ENCODE assay signal across 25 cellular contexts in the genomic region with DNA sequence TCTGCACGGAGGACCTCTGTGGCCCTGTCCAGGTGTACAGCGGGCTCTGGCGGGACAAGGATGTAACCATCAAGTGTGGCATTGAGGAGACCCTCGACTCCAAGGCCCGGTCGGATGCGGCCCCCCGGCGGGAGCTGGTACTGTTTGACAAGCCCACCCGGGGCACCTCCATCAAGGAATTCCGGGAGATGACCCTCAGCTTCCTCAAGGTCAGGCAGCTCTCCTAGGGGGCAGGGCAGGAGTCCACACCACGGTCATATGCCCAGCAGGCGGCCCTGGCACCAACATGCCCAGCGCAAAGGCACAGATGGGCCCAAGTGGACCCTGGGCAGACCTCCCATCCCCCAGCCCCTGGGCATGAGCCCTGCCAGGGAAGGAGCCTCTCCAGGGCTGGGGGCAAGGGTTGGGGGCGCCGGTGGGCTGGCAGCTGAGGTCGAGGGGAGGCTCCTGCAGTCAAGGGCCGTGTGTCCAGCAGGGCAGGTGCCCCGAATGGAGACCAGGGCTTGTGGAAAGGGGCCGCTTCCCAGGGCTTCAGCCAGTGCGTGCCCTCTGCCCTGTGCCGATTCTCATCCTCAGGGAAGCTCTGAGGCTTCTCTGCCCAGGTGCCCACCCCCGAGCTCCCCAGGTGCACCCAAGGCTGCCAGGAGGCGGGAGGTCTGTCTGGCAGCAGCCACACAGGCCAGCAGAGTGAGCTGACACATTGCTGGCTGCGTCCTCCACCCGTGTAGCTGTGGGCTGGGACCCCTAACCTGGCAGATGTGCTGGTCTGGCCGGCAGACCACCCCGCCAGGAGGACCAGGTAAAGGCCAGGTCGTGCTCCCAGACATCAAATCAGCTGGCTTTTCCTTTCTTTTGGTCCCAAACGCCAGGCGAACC. TPM values are rescaled to one million over a fixed set of nuclear protein-coding genes. Genes with fewer than 3 reads are reported as not detected.
DNase-seq lines count a peak whose midpoint lies in the region; ATAC-seq, FAIRE-seq and TF ChIP-seq lines count a peak whose summit lies in the region.
"Had no signal": no experiment of that assay in that cellular context is flagged by ENCODE, and none has a peak within 500 bp of the region (broad histone marks: within the 10 kb centered on the region; RNA-seq: fewer than 3 reads in every experiment).

No MANE protein-coding gene starts in this region.

- no peak for TF ChIP-seq EP300 in A549 (IDR thresholded peaks at IDR 0.05)
- TF ChIP-seq EP300 in transverse colon (IDR thresholded peaks at IDR 0.05; ENCODE audit: low read depth) = no peak

- DNase-seq in A549 (ENCODE audit: low read depth in 1 of 2, low spot score in 1 of 2) = no peak
- DNase-seq in RWPE2 (ENCODE audit: low spot score) = no peak
- no peak for DNase-seq in left ventricle myocardium superior
- DNase-seq in transverse colon = no peak
- no peak for DNase-seq in activated gamma-delta T cell (lab: John Stamatoyannopoulos, UW)
- DNase-seq in A172 (ENCODE audit: low spot score) = no peak
- DNase-seq: activated effector memory CD4-positive, alpha-beta T cell treated with Interleukin-2 at 50 U/mL for 16 hours; cerebellar nuclear complex; kidney; NCI-H1930; NCI-H446; posterior cingulate gyrus; stimulated activated CD4-positive, alpha-beta T cell treated with anti-CD3 and anti-CD28 coated beads, Interleukin-4, amount 100 ng/mL, for 24 hours; T-helper 9 cell had no signal

- no peak overlapping the region for H3K4me2 ChIP-seq in A549

- no peak for FAIRE-seq in A549 (lab: Jason Lieb, UNC)
- FAIRE-seq: endometrium, G401.6, kidney had no signal

- peaks cover 75% of the 10 kb centered on the region for H3K4me1 ChIP-seq in A549
- H3K4me1 ChIP-seq in RWPE2 (ENCODE audit: insufficient read depth, poor library complexity, severe bottlenecking) = peaks cover 24% of the 10 kb centered on the region
- peaks cover 17 to 42% (median 33%) of the 10 kb centered on the region in 4 donors for H3K4me1 ChIP-seq in transverse colon

- TF ChIP-seq CTCF in A549 (IDR thresholded peaks at IDR 0.05) (no peak), RWPE2 (IDR thresholded peaks at IDR 0.05; ENCODE audit: poor library complexity, severe bottlenecking) (no peak), transverse colon (IDR thresholded peaks at IDR 0.05) (no peak)

- peaks cover 45% of the 10 kb centered on the region for H3K36me3 ChIP-seq in RWPE2 (ENCODE audit: low read depth)
- peaks cover 0 to 22% (median 9%) of the 10 kb centered on the region in 4 donors for H3K36me3 ChIP-seq in transverse colon

- 81% methylated on average over 28 of the region's 31 CpGs for WGBS in A549 (ENCODE audit: missing lambda C conversion rate)
- 76% methylated on average over 27 of the region's 31 CpGs; no CpG with 5 or more reads in 1 of the 2 donors for WGBS in transverse colon (ENCODE audit: low coverage in 1 of 2), 2 donors

- in situ Hi-C loops in transverse colon (cut with MboI; ENCODE audit: low pct_ligation_motif_present in 1 of 4, low pct_unique_long_range_greater_than_20kb in 1 of 4, low sequenced_read_pairs in 3 of 4) = no loop called here

- ATAC-seq in A549 = peak in 1 of 2 experiments; percentile 7; a peak in 3 of 6 replicates
- ATAC-seq in RWPE2 (ENCODE audit: low read depth) = no peak; the same call in 2 of the 3 replicates
- peak; percentile 4 for ATAC-seq in left ventricle myocardium superior
- ATAC-seq in HG02852 (IDR thresholded peaks at IDR 0.05; ENCODE audit: unreplicated experiment) = no peak

- no peak overlapping the region for H3K4me3 ChIP-seq in A549
- H3K4me3 ChIP-seq in RWPE2 (ENCODE audit: severe bottlenecking) = no peak overlapping the region
- H3K4me3 ChIP-seq in transverse colon = no peak overlapping the region
- H3K4me3 ChIP-seq: SJSA1, skin epidermis, suprapubic skin had no signal

- H3K9me3 ChIP-seq in A549 = no peaks in the 10 kb centered on the region
- no peaks in the 10 kb centered on the region for H3K9me3 ChIP-seq in RWPE2 (ENCODE audit: severe bottlenecking)
- H3K9me3 ChIP-seq in transverse colon = no peaks in the 10 kb centered on the region
- H3K9me3 ChIP-seq: SJSA1, suprapubic skin had no signal

- CTCF ChIA-PET in A549 (lab: Yijun Ruan, JAX) = interaction anchor here (1.0 to 1.9 kb wide), 9 partner anchors 13 to 359 kb away, joined by 3 to 6 read pairs (median 4); a partner anchor contains a TSS

- intact Hi-C loops in left ventricle myocardium superior (cut with micrococcal nuclease) = no loop called here
- intact Hi-C loops in transverse colon (cut with DNase I; ENCODE audit: low total_unique reads) = loop anchor here (1.0 kb wide), 1 partner anchor 47 kb away; no protein-coding TSS in a partner anchor

- no peak overlapping the region for H3K27ac ChIP-seq in A549
- H3K27ac ChIP-seq in RWPE2 (ENCODE audit: poor library complexity, severe bottlenecking) = peak overlapping the region; percentile 33
- no peak overlapping the region for H3K27ac ChIP-seq in transverse colon
- H3K27ac ChIP-seq: SJSA1, suprapubic skin had no signal

- TF ChIP-seq POLR2A in A549 (IDR thresholded peaks at IDR 0.05; ENCODE audit: low read length) (no peak), GM15510 (IDR thresholded peaks at IDR 0.05; ENCODE audit: borderline replicate concordance, extremely low read depth, insufficient read length) (peak; percentile 6), transverse colon (IDR thresholded peaks at IDR 0.05) (no peak)

- TF ChIP-seq RAD21 in A549 (conservative IDR thresholded peaks at IDR 0.05 in 1 of 2, IDR thresholded peaks at IDR 0.05 in 1 of 2) = no peak

- POLR2A ChIA-PET in A549 (lab: Yijun Ruan, JAX) = interaction anchor here (1.2 kb wide), 1 partner anchor 9 kb away, joined by 4 read pairs; no protein-coding TSS in a partner anchor

- H3K27me3 ChIP-seq in RWPE2 (ENCODE audit: insufficient read depth, poor library complexity, severe bottlenecking) = no peaks in the 10 kb centered on the region
- peaks cover 12% of the 10 kb centered on the region for H3K27me3 ChIP-seq in transverse colon
- H3K27me3 ChIP-seq: SJSA1, suprapubic skin had no signal

TF ChIP-seq in A549, 52 proteins besides CTCF, POLR2A, EP300 and RAD21:
- TF ChIP-seq, protein P1, sequence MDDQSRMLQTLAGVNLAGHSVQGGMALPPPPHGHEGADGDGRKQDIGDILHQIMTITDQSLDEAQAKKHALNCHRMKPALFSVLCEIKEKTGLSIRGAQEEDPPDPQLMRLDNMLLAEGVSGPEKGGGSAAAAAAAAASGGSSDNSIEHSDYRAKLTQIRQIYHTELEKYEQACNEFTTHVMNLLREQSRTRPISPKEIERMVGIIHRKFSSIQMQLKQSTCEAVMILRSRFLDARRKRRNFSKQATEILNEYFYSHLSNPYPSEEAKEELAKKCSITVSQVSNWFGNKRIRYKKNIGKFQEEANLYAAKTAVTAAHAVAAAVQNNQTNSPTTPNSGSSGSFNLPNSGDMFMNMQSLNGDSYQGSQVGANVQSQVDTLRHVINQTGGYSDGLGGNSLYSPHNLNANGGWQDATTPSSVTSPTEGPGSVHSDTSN (IDR thresholded peaks at IDR 0.05) = peak; percentile 37; the same call in 1 of the 2 replicates
- no peak for TF ChIP-seq FOSL2 (IDR thresholded peaks at IDR 0.05)
- no peak for TF ChIP-seq FOSL2 (CRISPR knock-in tag; IDR thresholded peaks at IDR 0.05)

RNA-seq across cellular contexts. Expression of a gene that starts 10.0 kb away (rescaled TPM):
- polyA plus RNA-seq in A549 (2011; rRNA removed) (6.7 and 8.8 TPM in 2 replicates), A549 (2017; fragmentation: RNase III; extraction: RNeasy Plus Mini Kit Qiagen cat#74134 plus additional on column Dnase treatment) (6.0 to 8.2 TPM (median 6.7 TPM) in 3 replicates)
- 15.7 and 24.3 TPM in 2 replicates for polyA plus RNA-seq in A549 (2012; cell fraction: cytosol; rRNA removed)
- polyA plus RNA-seq in A549 (2012; cell fraction: nucleus; rRNA removed) = 36.4 and 49.4 TPM in 2 replicates
- 4.8 and 7.3 TPM in 2 replicates for polyA minus RNA-seq in A549 (2011; rRNA and poly(A)+ RNA removed)
- total RNA-seq in left ventricle myocardium superior (22.3 TPM), transverse colon (10 to 100 TPM in 1 of 4 donors, 1 to 10 TPM in 3; 3.5 to 12.3 (median 3.9) TPM)
- 16.0 and 16.7 TPM in 2 replicates for total RNA-seq in A172 (2014; rRNA removed; shearing (Covaris generic))
- total RNA-seq: natural killer cell treated with Interleukin-12 subunit alpha and Interleukin-12 subunit beta and Interleukin-15 and Interleukin-18, amount 100 ng/mL, for 72 hours; SJSA1 had no signal

RNA-seq across cellular contexts. Expression of a gene that starts 20.4 kb away (rescaled TPM):
- polyA plus RNA-seq in A549 (2011; rRNA removed) (not detected in 2 replicates), A549 (2017; fragmentation: RNase III; extraction: RNeasy Plus Mini Kit Qiagen cat#74134 plus additional on column Dnase treatment) (not detected in 3 replicates)
- not detected in 2 replicates for polyA plus RNA-seq in A549 (2012; cell fraction: cytosol; rRNA removed)
- polyA plus RNA-seq in A549 (2012; cell fraction: nucleus; rRNA removed) = not detected in 2 replicates
- polyA minus RNA-seq in A549 (2011; rRNA and poly(A)+ RNA removed) = not detected in 2 replicates
- total RNA-seq in left ventricle myocardium superior (10.6 TPM), transverse colon (10 to 100 TPM in 1 of 4 donors, 1 to 10 TPM in 2, under 1 TPM in 1; 0.96 to 33.6 (median 3.3) TPM)
- not detected in 2 replicates for total RNA-seq in A172 (2014; rRNA removed; shearing (Covaris generic))
- total RNA-seq: SJSA1 had no signal

RNA-seq across cellular contexts. Expression of a gene that starts 26.0 kb away (rescaled TPM):
- not detected in 2 replicates for polyA plus RNA-seq in A549 (2011; rRNA removed)
- not detected in 2 replicates for polyA plus RNA-seq in A549 (2012; cell fraction: cytosol; rRNA removed)
- polyA plus RNA-seq in A549 (2012; cell fraction: nucleus; rRNA removed) = not detected in 2 replicates
- not detected in 3 replicates for polyA plus RNA-seq in A549 (2017; fragmentation: RNase III; extraction: RNeasy Plus Mini Kit Qiagen cat#74134 plus additional on column Dnase treatment)
- not detected in 2 replicates for polyA minus RNA-seq in A549 (2011; rRNA and poly(A)+ RNA removed)
- total RNA-seq in left ventricle myocardium superior = 17.4 TPM
- 1 to 10 TPM in 2 of 4 donors, not detected in 2; 1.1 to 2.9 TPM for total RNA-seq in transverse colon
- total RNA-seq in A172 (2014; rRNA removed; shearing (Covaris generic)) = not detected in 2 replicates
- total RNA-seq: B cell; fibroblast of villous mesenchyme; natural killer cell treated with Interleukin-12 subunit alpha and Interleukin-12 subunit beta and Interleukin-15 and Interleukin-18, amount 100 ng/mL, for 72 hours; SJSA1 had no signal
- polyA plus RNA-seq: IgD-negative memory B cell had no signal

RNA-seq across cellular contexts. Expression of a gene that starts 35.1 kb away (rescaled TPM):
- polyA plus RNA-seq in A549 (2011; rRNA removed) = 32.3 and 38.6 TPM in 2 replicates
- 56.2 and 86.6 TPM in 2 replicates for polyA plus RNA-seq in A549 (2012; cell fraction: cytosol; rRNA removed)
- polyA plus RNA-seq in A549 (2012; cell fraction: nucleus; rRNA removed) = 85.4 and 94.9 TPM in 2 replicates
- 44.3 to 49.5 TPM (median 46.3 TPM) in 3 replicates for polyA plus RNA-seq in A549 (2017; fragmentation: RNase III; extraction: RNeasy Plus Mini Kit Qiagen cat#74134 plus additional on column Dnase treatment)
- polyA minus RNA-seq in A549 (2011; rRNA and poly(A)+ RNA removed) = 39.4 and 43.6 TPM in 2 replicates
- 53.8 TPM for total RNA-seq in left ventricle myocardium superior
- total RNA-seq in transverse colon = 100 to 1,000 TPM; 245 to 441 (median 290) TPM
- total RNA-seq in A172 (2014; rRNA removed; shearing (Covaris generic)) = 79.4 and 88.8 TPM in 2 replicates

RNA-seq across cellular contexts. Expression of a gene that starts 35.7 kb away (rescaled TPM):
- polyA plus RNA-seq in A549 (2011; rRNA removed) = not detected in 2 replicates
- not detected in 2 replicates for polyA plus RNA-seq in A549 (2012; cell fraction: cytosol; rRNA removed)
- 0.05 TPM in 1 of 2 replicates, not detected in the other for polyA plus RNA-seq in A549 (2012; cell fraction: nucleus; rRNA removed)
- polyA plus RNA-seq in A549 (2017; fragmentation: RNase III; extraction: RNeasy Plus Mini Kit Qiagen cat#74134 plus additional on column Dnase treatment) = not detected in 3 replicates
- polyA minus RNA-seq in A549 (2011; rRNA and poly(A)+ RNA removed) = not detected in 2 replicates
- total RNA-seq in left ventricle myocardium superior = not detected
- total RNA-seq in transverse colon = not detected
- total RNA-seq in A172 (2014; rRNA removed; shearing (Covaris generic)) = not detected in 2 replicates
- total RNA-seq: fibroblast of villous mesenchyme; kidney; natural killer cell treated with Interleukin-12 subunit alpha and Interleukin-12 subunit beta and Interleukin-15 and Interleukin-18, amount 100 ng/mL, for 72 hours; SJSA1; suprapubic skin had no signal
